In genomic region chr16:165539-166374, GRCh38 we compare ENCODE assay signal across 12 cellular contexts.
DNase-seq lines count a peak whose midpoint lies in the region; ATAC-seq, FAIRE-seq and TF ChIP-seq lines count a peak whose summit lies in the region.
"Had no signal": no experiment of that assay in that cellular context is flagged by ENCODE, and none has a peak within 500 bp of the region (broad histone marks: within the 10 kb centered on the region; RNA-seq: fewer than 3 reads in every experiment).

HBM (plus strand) TSS chr16:165978; CDS start chr16:165998, 20 bp downstream.

- no peak for TF ChIP-seq CTCF in fibroblast of mammary gland (conservative IDR thresholded peaks at IDR 0.05; ENCODE audit: control insufficient read depth, insufficient read depth, low read depth, low read length)

- peak within 1 kb of the TSS; percentile 60 for H3K4me3 ChIP-seq in SK-N-MC
- H3K4me3 ChIP-seq in fibroblast of mammary gland (ENCODE audit: control insufficient read depth, low read depth, low read length) = peak within 1 kb of the TSS; percentile 12
- peak within 1 kb of the TSS; percentile 32 for H3K4me3 ChIP-seq in skeletal muscle cell (ENCODE audit: low read depth, low read length)
- H3K4me3 ChIP-seq: SJSA1 had no signal

- FAIRE-seq in GM19239 (lab: Jason Lieb, UNC) = no peak
- FAIRE-seq: GM18507 had no signal

- no peaks in the 10 kb centered on the region for H3K36me3 ChIP-seq in SK-N-MC (ENCODE audit: insufficient read depth, low read length)
- H3K36me3 ChIP-seq: gastroesophageal sphincter, SJSA1 had no signal

- H3K9me3 ChIP-seq in SK-N-MC (ENCODE audit: low read depth, low read length) = no peaks in the 10 kb centered on the region
- H3K9me3 ChIP-seq: gastroesophageal sphincter had no signal

- no peak for ATAC-seq in HG03135 (IDR thresholded peaks at IDR 0.05; ENCODE audit: unreplicated experiment)
- ATAC-seq: gastroesophageal sphincter had no signal

- no peak within 1 kb of the TSS for H3K9ac ChIP-seq in SK-N-MC (ENCODE audit: insufficient read length)

- DNase-seq in NCI-H146 (lab: John Stamatoyannopoulos, UW) (peak; percentile 52), NCI-H146 treated with DMSO at 0.1 percent for 48 hours (lab: John Stamatoyannopoulos, UW; ENCODE audit: unreplicated experiment) (no peak), SK-N-MC (ENCODE audit: low read depth, low spot score) (no peak), fibroblast of mammary gland (ENCODE audit: low read depth) (no peak), skeletal muscle cell (ENCODE audit: low read depth) (no peak), NCI-H1092 treated with DMSO at 0.1 percent for 48 hours (lab: John Stamatoyannopoulos, UW) (no peak), GM19239 (ENCODE audit: insufficient read length, low spot score) (no peak)
- DNase-seq: NCI-H1436 treated with DMSO at 0.1 percent for 48 hours had no signal

- H3K27ac ChIP-seq in SK-N-MC = no peak within 1 kb of the TSS
- H3K27ac ChIP-seq: gastroesophageal sphincter, SJSA1 had no signal
